ENCODE assay signal across 24 cellular contexts in the genomic region with DNA sequence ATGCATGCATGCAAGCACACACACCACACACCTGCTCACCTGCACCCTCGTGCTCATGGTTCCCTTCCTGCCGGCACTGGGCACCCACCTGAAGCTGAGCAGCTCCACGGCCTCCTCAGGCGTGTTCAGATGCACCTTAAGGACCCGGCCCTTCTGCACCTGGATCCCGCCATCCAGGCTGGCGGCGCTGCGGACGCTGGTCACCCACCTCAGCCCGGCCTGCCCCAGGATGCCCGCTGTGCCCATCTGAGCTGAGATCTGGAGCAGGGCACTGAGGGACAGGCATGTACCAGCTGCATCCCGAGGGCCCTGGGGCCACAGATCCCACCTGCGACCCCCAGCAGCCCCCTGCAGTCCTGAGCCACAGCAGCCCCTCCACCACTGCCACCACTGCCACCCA.
"Had no signal": no experiment of that assay in that cellular context is flagged by ENCODE, and none has a peak within 500 bp of the region (broad histone marks: within the 10 kb centered on the region; RNA-seq: fewer than 3 reads in every experiment).

No MANE protein-coding gene starts in this region.

- H3K4me1 Mint-ChIP-seq: memory B cell; nephron progenitor cell; stimulated activated naive CD8-positive, alpha-beta T cell treated with anti-CD3 and anti-CD28 coated beads, Interleukin-15, amount 100 ng/mL, for 72 hours had no signal

- H3K4me3 ChIP-seq: coronary artery, gastrocnemius medialis, lung, pancreas, smooth muscle cell, suprapubic skin, transverse colon had no signal

- H3K27ac Mint-ChIP-seq: memory B cell; naive thymus-derived CD4-positive, alpha-beta T cell; nephron progenitor cell had no signal

- H3K27ac ChIP-seq: coronary artery, gastrocnemius medialis, neutrophil, pancreas, suprapubic skin, transverse colon had no signal

- H3K4me2 ChIP-seq: smooth muscle cell had no signal

- H3K27me3 ChIP-seq: gastrocnemius medialis, neutrophil, pancreas, suprapubic skin, transverse colon had no signal

- H3K4me1 ChIP-seq: gastrocnemius medialis, suprapubic skin, transverse colon had no signal

- H3K36me3 ChIP-seq: gastrocnemius medialis, pancreas, suprapubic skin, transverse colon had no signal

- H3K4me3 Mint-ChIP-seq: memory B cell; naive thymus-derived CD4-positive, alpha-beta T cell; nephron progenitor cell; stimulated activated naive CD8-positive, alpha-beta T cell treated with anti-CD3 and anti-CD28 coated beads, Interleukin-15, amount 100 ng/mL, for 72 hours had no signal

- H3K9me3 ChIP-seq: gastrocnemius medialis, neutrophil, pancreas, suprapubic skin had no signal

- H3K27me3 Mint-ChIP-seq: naive thymus-derived CD4-positive, alpha-beta T cell; stimulated activated naive CD8-positive, alpha-beta T cell treated with anti-CD3 and anti-CD28 coated beads, Interleukin-15, amount 100 ng/mL, for 72 hours had no signal

- DNase-seq: dermis blood vessel endothelial cell; effector memory CD4-positive, alpha-beta T cell; erythroblast; gastrocnemius medialis; head of caudate nucleus; left ventricle myocardium superior; midbrain; naive thymus-derived CD4-positive, alpha-beta T cell; nephron progenitor cell; pancreas; stimulated activated CD4-positive, alpha-beta T cell treated with anti-CD3 and anti-CD28 coated beads, Interleukin-12 subunit alpha, Interleukin-12 subunit beta, amount 100 ng/mL, for 4 hours; stimulated activated CD4-positive, alpha-beta T cell treated with anti-CD3 and anti-CD28 coated beads, Interleukin-1b, Interleukin-23, amount 100 ng/mL, for 48 hours; stimulated activated CD4-positive, alpha-beta T cell treated with anti-CD3 and anti-CD28 coated beads, Interleukin-4, amount 100 ng/mL, for 1 hour; stimulated activated CD8-positive, alpha-beta memory T cell treated with anti-CD3 and anti-CD28 coated beads, Interleukin-4, amount 100 ng/mL, for 48 hours; stimulated activated naive CD4-positive, alpha-beta T cell; stimulated activated naive CD8-positive, alpha-beta T cell treated with anti-CD3 and anti-CD28 coated beads, Interleukin-15, amount 100 ng/mL, for 72 hours; transverse colon had no signal

- ATAC-seq: gastrocnemius medialis; left ventricle myocardium superior; naive thymus-derived CD4-positive, alpha-beta T cell; pancreas; sciatic nerve; stimulated activated naive CD8-positive, alpha-beta T cell treated with anti-CD3 and anti-CD28 coated beads, Interleukin-15, amount 100 ng/mL, for 72 hours had no signal
